In genomic region chr2:190903693-190904450, GRCh38 we compare ENCODE assay signal across 18 cellular contexts. TPM values are rescaled to one million over a fixed set of nuclear protein-coding genes. Genes with fewer than 3 reads are reported as not detected.
DNase-seq lines count a peak whose midpoint lies in the region; ATAC-seq, FAIRE-seq and TF ChIP-seq lines count a peak whose summit lies in the region.
"Had no signal": no experiment of that assay in that cellular context is flagged by ENCODE, and none has a peak within 500 bp of the region (broad histone marks: within the 10 kb centered on the region; RNA-seq: fewer than 3 reads in every experiment).

No MANE protein-coding gene starts in this region.

- H3K79me2 ChIP-seq in PC-3 (ENCODE audit: low read length) = 0 out of 2 replicates have a peak, but pooled peaks cover 6% of the 10 kb centered on the region

- H2AFZ ChIP-seq in PC-3 (ENCODE audit: low read length) = no peak overlapping the region

- no peak overlapping the region for H3K9ac ChIP-seq in PC-3 (ENCODE audit: low read length)
- H3K9ac ChIP-seq: BLaER1 treated with 17β-estradiol and CSF1 and Interleukin-3, amounts not matched to agents 10 nM and 100 nM had no signal

- intact Hi-C loops in ascending aorta (cut with DNase I) (no loop called here), PC-3 (cut with micrococcal nuclease) (loop anchor here (5.0 kb wide), 1 partner anchor 33 kb away; no protein-coding TSS in a partner anchor)

- peaks cover 28% of the 10 kb centered on the region for H3K36me3 ChIP-seq in CD8-positive, alpha-beta memory T cell (ENCODE audit: insufficient read depth, low read length)
- H3K36me3 ChIP-seq in ascending aorta (peaks cover 34 to 62% of the 10 kb centered on the region in 2 donors), PC-3 (ENCODE audit: low read depth, low read length) (peaks cover 46% of the 10 kb centered on the region)

- H4K20me1 ChIP-seq in PC-3 (ENCODE audit: low read length) = no peaks in the 10 kb centered on the region

- H3K4me1 Mint-ChIP-seq in CD8-positive, alpha-beta memory T cell = peaks cover 15 to 37% (median 31%) of the 10 kb centered on the region in 3 donors
- H3K4me1 Mint-ChIP-seq in nephron progenitor cell = no peaks in the 10 kb centered on the region

- peak; percentile 78 for FAIRE-seq in RCC 7860 (lab: Jason Lieb, UNC)
- FAIRE-seq: H1 had no signal

- peak overlapping the region in 6 of 8 donors; percentile 9 to 61 (median 40) for H3K27ac Mint-ChIP-seq in CD8-positive, alpha-beta memory T cell
- peak overlapping the region; percentile 86 for H3K27ac Mint-ChIP-seq in nephron progenitor cell
- H3K27ac Mint-ChIP-seq: activated CD4-positive, alpha-beta T cell treated with anti-CD3 and anti-CD28 coated beads, Interleukin-2, amount 10 ng/mL, durations not matched to agents 7 days and 5 days; T-helper 17 cell had no signal

- H3K27me3 ChIP-seq in CD8-positive, alpha-beta memory T cell (ENCODE audit: insufficient read depth, low read length, poor library complexity, severe bottlenecking) = no peaks in the 10 kb centered on the region
- H3K27me3 ChIP-seq in ascending aorta = no peaks in the 10 kb centered on the region
- H3K27me3 ChIP-seq in PC-3 (ENCODE audit: low read length) = no peaks in the 10 kb centered on the region
- H3K27me3 ChIP-seq: BLaER1 treated with 17β-estradiol and CSF1 and Interleukin-3, amounts not matched to agents 10 nM and 100 nM; gastrocnemius medialis; vagina had no signal

- CTCF ChIA-PET in CD8-positive, alpha-beta memory T cell (lab: Charles Lee) = interaction anchor here (1.7 kb wide), 1 partner anchor 92 kb away, joined by 3 read pairs; no protein-coding TSS in a partner anchor
- CTCF ChIA-PET in PC-3 (lab: Charles Lee) = no interaction called here

- BruUV-seq in PC-3 (replicated peaks; lab: Mats Ljungman, UMichigan) = no TSS peak

- H3K4me1 ChIP-seq in CD8-positive, alpha-beta memory T cell (ENCODE audit: insufficient read depth, low read length) = no peaks in the 10 kb centered on the region
- H3K4me1 ChIP-seq in ascending aorta = peaks cover 0 to 8% of the 10 kb centered on the region in 2 donors
- H3K4me1 ChIP-seq in PC-3 (ENCODE audit: insufficient read depth, low read length) = no peaks in the 10 kb centered on the region
- H3K4me1 ChIP-seq: BLaER1 treated with 17β-estradiol and CSF1 and Interleukin-3, amounts not matched to agents 10 nM and 100 nM; gastrocnemius medialis; vagina had no signal

- no peaks in the 10 kb centered on the region for H3K9me3 Mint-ChIP-seq in CD8-positive, alpha-beta memory T cell
- no peaks in the 10 kb centered on the region for H3K9me3 Mint-ChIP-seq in nephron progenitor cell
- H3K9me3 Mint-ChIP-seq: activated CD4-positive, alpha-beta T cell treated with anti-CD3 and anti-CD28 coated beads, Interleukin-2, amount 10 ng/mL, durations not matched to agents 7 days and 5 days; central memory CD8-positive, alpha-beta T cell had no signal

- no peaks in the 10 kb centered on the region for H3F3A ChIP-seq in PC-3 (ENCODE audit: low read length, unreplicated experiment)

- no peak for DNase-seq in CD8-positive, alpha-beta memory T cell
- no peak for DNase-seq in RCC 7860 (ENCODE audit: low spot score)
- no peak for DNase-seq in ascending aorta (ENCODE audit: low spot score in 2 of 2)
- DNase-seq in nephron progenitor cell = no peak
- DNase-seq in caudate nucleus (lab: John Stamatoyannopoulos, UW) = no peak
- DNase-seq in GDM1 (lab: John Stamatoyannopoulos, UW) = no peak
- DNase-seq in PC-3 = no peak
- DNase-seq: activated CD4-positive, alpha-beta T cell treated with anti-CD3 and anti-CD28 coated beads, Interleukin-2, amount 10 ng/mL, durations not matched to agents 7 days and 5 days; DND-41; gastrocnemius medialis; NCI-H2107; NCI-H774; T-helper 17 cell had no signal

- H3K4me3 ChIP-seq in CD8-positive, alpha-beta memory T cell (ENCODE audit: low read length) = no peak overlapping the region
- H3K4me3 ChIP-seq in ascending aorta (no peak overlapping the region), PC-3 (ENCODE audit: low read length) (no peak overlapping the region)
- H3K4me3 ChIP-seq: BLaER1 treated with 17β-estradiol and CSF1 and Interleukin-3, amounts not matched to agents 10 nM and 100 nM; gastrocnemius medialis; lung; vagina had no signal

- H3K9me2 ChIP-seq in PC-3 (replicated peaks; ENCODE audit: low read length) = no peaks in the 10 kb centered on the region

- no peak overlapping the region for H3K4me2 ChIP-seq in PC-3 (ENCODE audit: low read length)
- H3K4me2 ChIP-seq: BLaER1 treated with 17β-estradiol and CSF1 and Interleukin-3, amounts not matched to agents 10 nM and 100 nM had no signal

- H3K9me3 ChIP-seq in CD8-positive, alpha-beta memory T cell (ENCODE audit: low read length) = no peaks in the 10 kb centered on the region
- H3K9me3 ChIP-seq in ascending aorta = no peaks in the 10 kb centered on the region
- H3K9me3 ChIP-seq in PC-3 (ENCODE audit: low read length) = no peaks in the 10 kb centered on the region
- H3K9me3 ChIP-seq: BLaER1 treated with 17β-estradiol and CSF1 and Interleukin-3, amounts not matched to agents 10 nM and 100 nM; gastrocnemius medialis; vagina had no signal

- H3K36me3 Mint-ChIP-seq in CD8-positive, alpha-beta memory T cell = peaks cover 4 to 68% (median 11%) of the 10 kb centered on the region in 3 donors
- peaks cover 59% of the 10 kb centered on the region for H3K36me3 Mint-ChIP-seq in nephron progenitor cell (ENCODE audit: low read depth)

- no peak overlapping the region for H3K4me3 Mint-ChIP-seq in CD8-positive, alpha-beta memory T cell
- no peak overlapping the region for H3K4me3 Mint-ChIP-seq in nephron progenitor cell
- H3K4me3 Mint-ChIP-seq: activated CD4-positive, alpha-beta T cell treated with anti-CD3 and anti-CD28 coated beads, Interleukin-2, amount 10 ng/mL, durations not matched to agents 7 days and 5 days; central memory CD8-positive, alpha-beta T cell; T-helper 17 cell had no signal

- TF ChIP-seq CTCF in ascending aorta (IDR thresholded peaks at IDR 0.05) (no peak), nephron progenitor cell (IDR thresholded peaks at IDR 0.05) (no peak), PC-3 (conservative IDR thresholded peaks at IDR 0.05; ENCODE audit: low read depth, low read length) (no peak)

- POLR2A ChIA-PET in CD8-positive, alpha-beta memory T cell (lab: Charles Lee) = interaction anchor here (1.0 kb wide), 1 partner anchor 22 kb away, joined by 5 read pairs; no protein-coding TSS in a partner anchor
- POLR2A ChIA-PET in PC-3 (lab: Charles Lee; ENCODE audit: unreplicated experiment) = interaction anchor here (0.7 kb wide), 1 partner anchor 44 kb away, joined by 6 read pairs; no protein-coding TSS in a partner anchor

- H3K27me3 Mint-ChIP-seq in CD8-positive, alpha-beta memory T cell = peaks cover 0 to 1% of the 10 kb centered on the region in 2 donors
- H3K27me3 Mint-ChIP-seq in nephron progenitor cell (ENCODE audit: low read depth, poor library complexity) = no peaks in the 10 kb centered on the region
- H3K27me3 Mint-ChIP-seq: activated CD4-positive, alpha-beta T cell treated with anti-CD3 and anti-CD28 coated beads, Interleukin-2, amount 10 ng/mL, durations not matched to agents 7 days and 5 days; central memory CD8-positive, alpha-beta T cell; T-helper 17 cell had no signal

- H3K27ac ChIP-seq in CD8-positive, alpha-beta memory T cell (ENCODE audit: low read depth, low read length) = no peak overlapping the region
- peak overlapping the region; percentile 26 to 27 for H3K27ac ChIP-seq in ascending aorta
- H3K27ac ChIP-seq in caudate nucleus (ENCODE audit: low read depth, low read length) = no peak overlapping the region
- no peak overlapping the region for H3K27ac ChIP-seq in PC-3 (ENCODE audit: low read length)
- H3K27ac ChIP-seq: BLaER1 treated with 17β-estradiol and CSF1 and Interleukin-3, amounts not matched to agents 10 nM and 100 nM; gastrocnemius medialis; vagina had no signal

- ATAC-seq in PC-3 = no peak
- ATAC-seq: gastrocnemius medialis, T-helper 17 cell had no signal

RNA-seq across cellular contexts. Expression of gene GLS, which starts 23.3 kb away (rescaled TPM):
- total RNA-seq in CD8-positive, alpha-beta memory T cell = 100 to 1,000 TPM; 209 to 222 TPM
- polyA plus RNA-seq in CD8-positive, alpha-beta memory T cell = 50.9 TPM
- 132 TPM for total RNA-seq in ascending aorta
- total RNA-seq in PC-3 (2014; rRNA removed) = 67.4 and 71.9 TPM in 2 replicates

Comparison
In these comparisons a context has a peak if more than half of its experiments do, and no peak if none do; other contexts are left out.
1. H3K27ac ChIP-seq: peak in ascending aorta (2 of 2); none in CD8-positive, alpha-beta memory T cell (single experiment), caudate nucleus (single experiment) and PC-3 (single experiment).